In genomic region chr20:61634376-61634775, GRCh38 we compare ENCODE assay signal across 37 cellular contexts.
"Had no signal": no experiment of that assay in that cellular context is flagged by ENCODE, and none has a peak within 500 bp of the region (broad histone marks: within the 10 kb centered on the region; RNA-seq: fewer than 3 reads in every experiment).

No MANE protein-coding gene starts in this region.

- ATAC-seq: activated naive CD4-positive, alpha-beta T cell treated with anti-CD3 and anti-CD28 coated beads, Interleukin-2, amount 50 U/mL, for 72 hours; activated naive CD8-positive, alpha-beta T cell treated with anti-CD3 and anti-CD28 coated beads, Interleukin-2, amount 50 U/mL, for 24 hours; activated T-cell treated with anti-CD3 and anti-CD28 coated beads, Interleukin-2, amount 50 U/mL, for 4 hours; activated T-cell treated with anti-CD3 and anti-CD28 coated beads, Interleukin-2, amount 50 U/mL, for 72 hours; activated T-helper 17 cell treated with anti-CD3 and anti-CD28 coated beads, Interleukin-2, amount 50 U/mL, for 72 hours; body of pancreas had no signal

- H3K4me1 Mint-ChIP-seq: activated naive CD4-positive, alpha-beta T cell treated with anti-CD3 and anti-CD28 coated beads, Interleukin-2, amount 10 ng/mL, durations not matched to agents 7 days and 5 days; activated naive CD4-positive, alpha-beta T cell treated with anti-CD3 and anti-CD28 coated beads, Interleukin-2, amount 50 U/mL, for 24 hours; activated naive CD8-positive, alpha-beta T cell treated with anti-CD3 and anti-CD28 coated beads for 36 hours; activated naive CD8-positive, alpha-beta T cell treated with anti-CD3 and anti-CD28 coated beads, Interleukin-2, amount 10 ng/mL, durations not matched to agents 7 days and 5 days; activated naive CD8-positive, alpha-beta T cell treated with anti-CD3 and anti-CD28 coated beads, Interleukin-2, amount 50 U/mL, for 24 hours; activated T-helper 17 cell treated with anti-CD3 and anti-CD28 coated beads, Interleukin-2, amount 50 U/mL, for 72 hours; central memory CD8-positive, alpha-beta T cell had no signal

- H3K27me3 Mint-ChIP-seq: activated naive CD4-positive, alpha-beta T cell treated with anti-CD3 and anti-CD28 coated beads, Interleukin-2, amount 10 ng/mL, durations not matched to agents 7 days and 5 days; activated naive CD8-positive, alpha-beta T cell treated with anti-CD3 and anti-CD28 coated beads for 36 hours; activated naive CD8-positive, alpha-beta T cell treated with anti-CD3 and anti-CD28 coated beads, Interleukin-2, amount 10 ng/mL, durations not matched to agents 7 days and 5 days; activated naive CD8-positive, alpha-beta T cell treated with anti-CD3 and anti-CD28 coated beads, Interleukin-2, amount 50 U/mL, for 24 hours; activated T-cell treated with anti-CD3 and anti-CD28 coated beads, Interleukin-2, amount 50 U/mL, for 24 hours; central memory CD8-positive, alpha-beta T cell had no signal

- H3K4me3 ChIP-seq: adrenal gland, ascending aorta, body of pancreas, breast epithelium, cardiac muscle cell had no signal

- H3K9me3 Mint-ChIP-seq: activated naive CD4-positive, alpha-beta T cell treated with anti-CD3 and anti-CD28 coated beads for 36 hours; activated naive CD4-positive, alpha-beta T cell treated with anti-CD3 and anti-CD28 coated beads, Interleukin-2, amount 10 ng/mL, durations not matched to agents 7 days and 5 days; activated naive CD4-positive, alpha-beta T cell treated with anti-CD3 and anti-CD28 coated beads, Interleukin-2, amount 50 U/mL, for 24 hours; activated naive CD8-positive, alpha-beta T cell treated with anti-CD3 and anti-CD28 coated beads for 36 hours; activated T-cell treated with anti-CD3 and anti-CD28 coated beads, Interleukin-2, amount 50 U/mL, for 24 hours; activated T-cell treated with anti-CD3 and anti-CD28 coated beads, Interleukin-2, amount 50 U/mL, for 4 hours; activated T-helper 2 cell treated with anti-CD3 and anti-CD28 coated beads, Interferon-gamma antibody, Interleukin-2, Interleukin-4, amounts not matched to agents 10 μg/mL and 5 μg/mL and 100 μg/mL, durations not matched to agents 14 hours and 24 hours and 36 hours; brain; central memory CD8-positive, alpha-beta T cell had no signal

- H3K4me1 ChIP-seq: adrenal gland, ascending aorta, body of pancreas, breast epithelium had no signal

- H3K4me3 Mint-ChIP-seq: activated naive CD4-positive, alpha-beta T cell treated with anti-CD3 and anti-CD28 coated beads for 36 hours; activated naive CD4-positive, alpha-beta T cell treated with anti-CD3 and anti-CD28 coated beads, Interleukin-2, amount 10 ng/mL, durations not matched to agents 7 days and 5 days; activated naive CD4-positive, alpha-beta T cell treated with anti-CD3 and anti-CD28 coated beads, Interleukin-2, amount 50 U/mL, for 24 hours; activated naive CD8-positive, alpha-beta T cell; activated naive CD8-positive, alpha-beta T cell treated with anti-CD3 and anti-CD28 coated beads for 36 hours; activated naive CD8-positive, alpha-beta T cell treated with anti-CD3 and anti-CD28 coated beads, Interleukin-2, amount 10 ng/mL, durations not matched to agents 7 days and 5 days; activated naive CD8-positive, alpha-beta T cell treated with anti-CD3 and anti-CD28 coated beads, Interleukin-2, amount 50 U/mL, for 24 hours; activated T-cell treated with anti-CD3 and anti-CD28 coated beads, Interleukin-2, amount 50 U/mL, for 24 hours; activated T-cell treated with anti-CD3 and anti-CD28 coated beads, Interleukin-2, amount 50 U/mL, for 4 hours; activated T-cell treated with anti-CD3 and anti-CD28 coated beads, Interleukin-2, amount 50 U/mL, for 72 hours; activated T-helper 17 cell treated with anti-CD3 and anti-CD28 coated beads, Interleukin-2, amount 50 U/mL, for 72 hours; brain; central memory CD8-positive, alpha-beta T cell had no signal

- H3K36me3 Mint-ChIP-seq: activated naive CD4-positive, alpha-beta T cell treated with anti-CD3 and anti-CD28 coated beads, Interleukin-2, amount 10 ng/mL, durations not matched to agents 7 days and 5 days; activated naive CD4-positive, alpha-beta T cell treated with anti-CD3 and anti-CD28 coated beads, Interleukin-2, amount 50 U/mL, for 24 hours; activated naive CD4-positive, alpha-beta T cell treated with anti-CD3 and anti-CD28 coated beads, Interleukin-2, amount 50 U/mL, for 72 hours; activated naive CD8-positive, alpha-beta T cell; activated naive CD8-positive, alpha-beta T cell treated with anti-CD3 and anti-CD28 coated beads for 36 hours; activated naive CD8-positive, alpha-beta T cell treated with anti-CD3 and anti-CD28 coated beads, Interleukin-2, amount 10 ng/mL, durations not matched to agents 7 days and 5 days; brain had no signal

- H3K27ac ChIP-seq: adrenal gland, ascending aorta, body of pancreas, brain microvascular endothelial cell, breast epithelium, cardiac muscle cell had no signal

- DNase-seq: activated effector memory CD4-positive, alpha-beta T cell treated with anti-CD3 and anti-CD28 coated beads, Interleukin-2, amount 50 U/mL, for 16 hours; activated effector memory CD4-positive, alpha-beta T cell treated with Interleukin-2 at 50 U/mL for 16 hours; activated gamma-delta T cell; activated gamma-delta T cell treated with Interleukin-2 at 50 U/mL for 16 hours; activated naive CD4-positive, alpha-beta T cell; activated naive CD4-positive, alpha-beta T cell treated with anti-CD3 and anti-CD28 coated beads for 36 hours; activated naive CD4-positive, alpha-beta T cell treated with anti-CD3 and anti-CD28 coated beads, Interleukin-2, amount 10 ng/mL, durations not matched to agents 7 days and 5 days; activated naive CD4-positive, alpha-beta T cell treated with anti-CD3 and anti-CD28 coated beads, Interleukin-2, amount 50 U/mL, for 16 hours; activated naive CD4-positive, alpha-beta T cell treated with Interleukin-2 at 50 U/mL for 16 hours; activated naive CD8-positive, alpha-beta T cell treated with anti-CD3 and anti-CD28 coated beads for 36 hours; activated naive CD8-positive, alpha-beta T cell treated with anti-CD3 and anti-CD28 coated beads, Interleukin-2, amount 10 ng/mL, durations not matched to agents 7 days and 5 days; activated naive CD8-positive, alpha-beta T cell treated with anti-CD3 and anti-CD28 coated beads, Interleukin-2, amount 50 U/mL, for 24 hours; activated T-cell treated with anti-CD3 and anti-CD28 coated beads for 4 hours; activated T-cell treated with anti-CD3 and anti-CD28 coated beads, Interleukin-2, amount 50 U/mL, for 1 hour; activated T-cell treated with anti-CD3 and anti-CD28 coated beads, Interleukin-2, amount 50 U/mL, for 24 hours; activated T-cell treated with anti-CD3 and anti-CD28 coated beads, Interleukin-2, amount 50 U/mL, for 4 hours; activated T-cell treated with anti-CD3 and anti-CD28 coated beads, Interleukin-2, amount 50 U/mL, for 48 hours; activated T-cell treated with anti-CD3 and anti-CD28 coated beads, Interleukin-2, amount 50 U/mL, for 72 hours; adrenal gland; amniotic stem cell; amygdala; anterior cingulate cortex; body of pancreas; brain microvascular endothelial cell; caudate nucleus; central memory CD4-positive, alpha-beta T cell; cerebellar nuclear complex had no signal

- H3K36me3 ChIP-seq: adrenal gland, ascending aorta, brain microvascular endothelial cell, breast epithelium, cardiac muscle cell had no signal

- H3K9me3 ChIP-seq: adrenal gland, ascending aorta, body of pancreas, breast epithelium had no signal

- H3K27ac Mint-ChIP-seq: activated naive CD4-positive, alpha-beta T cell treated with anti-CD3 and anti-CD28 coated beads for 36 hours; activated naive CD4-positive, alpha-beta T cell treated with anti-CD3 and anti-CD28 coated beads, Interleukin-2, amount 10 ng/mL, durations not matched to agents 7 days and 5 days; activated naive CD4-positive, alpha-beta T cell treated with anti-CD3 and anti-CD28 coated beads, Interleukin-2, amount 50 U/mL, for 24 hours; activated naive CD4-positive, alpha-beta T cell treated with anti-CD3 and anti-CD28 coated beads, Interleukin-2, amount 50 U/mL, for 72 hours; activated naive CD8-positive, alpha-beta T cell; activated naive CD8-positive, alpha-beta T cell treated with anti-CD3 and anti-CD28 coated beads for 36 hours; activated naive CD8-positive, alpha-beta T cell treated with anti-CD3 and anti-CD28 coated beads, Interleukin-2, amount 10 ng/mL, durations not matched to agents 7 days and 5 days; activated naive CD8-positive, alpha-beta T cell treated with anti-CD3 and anti-CD28 coated beads, Interleukin-2, amount 50 U/mL, for 24 hours; activated T-cell treated with anti-CD3 and anti-CD28 coated beads, Interleukin-2, amount 50 U/mL, for 24 hours; activated T-cell treated with anti-CD3 and anti-CD28 coated beads, Interleukin-2, amount 50 U/mL, for 72 hours; activated T-helper 17 cell treated with anti-CD3 and anti-CD28 coated beads, Interleukin-2, amount 50 U/mL, for 72 hours; activated T-helper 2 cell treated with anti-CD3 and anti-CD28 coated beads, Interferon-gamma antibody, Interleukin-2, Interleukin-4, amounts not matched to agents 10 μg/mL and 5 μg/mL and 100 μg/mL, durations not matched to agents 14 hours and 24 hours and 36 hours had no signal

- H3K27me3 ChIP-seq: adrenal gland, ascending aorta, body of pancreas, brain microvascular endothelial cell, cardiac muscle cell had no signal
